In the genomic region with DNA sequence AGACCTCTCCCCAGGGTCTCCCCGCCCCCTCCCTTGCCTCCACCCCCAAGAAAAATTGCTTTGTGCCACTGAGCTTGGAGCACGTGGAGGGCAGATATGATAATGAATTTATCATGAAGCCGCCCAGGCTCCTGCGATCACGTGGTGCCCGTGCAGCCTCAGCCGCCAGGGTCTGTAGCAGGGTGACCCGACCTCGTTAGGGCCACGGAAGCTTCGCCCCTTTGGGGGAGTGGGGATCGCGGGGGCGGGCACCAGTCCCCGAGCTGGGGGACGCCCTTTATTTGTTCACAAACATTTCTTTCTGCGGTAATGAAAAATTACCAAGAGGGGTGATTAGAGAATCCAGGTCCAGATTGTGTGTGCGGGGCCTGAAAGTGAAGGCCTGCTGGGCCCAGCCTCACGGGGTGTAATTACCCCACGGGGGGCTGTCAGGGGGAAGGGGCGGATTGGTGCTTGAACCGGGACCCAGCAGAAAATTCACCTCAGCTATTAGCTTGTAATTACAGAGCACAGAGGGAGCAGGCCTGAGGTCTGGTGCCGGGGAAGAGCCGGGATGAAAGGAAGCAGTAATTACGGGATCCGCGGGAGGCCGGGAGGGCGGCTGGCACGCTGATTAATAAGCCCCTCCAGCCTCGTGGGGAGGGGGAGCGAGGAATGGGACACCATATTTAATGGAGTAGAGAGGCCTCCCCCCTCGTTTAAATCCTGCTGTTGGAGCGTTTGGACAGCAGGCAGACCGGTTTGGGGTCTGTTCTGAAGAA, we compare ENCODE assay signal across 10 cellular contexts. TPM values are rescaled to one million over a fixed set of nuclear protein-coding genes. Genes with fewer than 3 reads are reported as not detected.
DNase-seq lines count a peak whose midpoint lies in the region; ATAC-seq, FAIRE-seq and TF ChIP-seq lines count a peak whose summit lies in the region.
"Had no signal": no experiment of that assay in that cellular context is flagged by ENCODE, and none has a peak within 500 bp of the region (broad histone marks: within the 10 kb centered on the region; RNA-seq: fewer than 3 reads in every experiment).

No MANE protein-coding gene starts in this region.

- H3K27me3 ChIP-seq in HUES48 (ENCODE audit: control insufficient read depth, insufficient read depth, low read length) = no peaks in the 10 kb centered on the region
- H3K27me3 ChIP-seq in pancreas = no peaks in the 10 kb centered on the region

- H3K36me3 ChIP-seq in HUES48 (ENCODE audit: control insufficient read depth, insufficient read depth, low read length) = peaks cover 20% of the 10 kb centered on the region
- no peaks in the 10 kb centered on the region for H3K36me3 ChIP-seq in pancreas

- TF ChIP-seq CTCF in glutamatergic neuron (IDR thresholded peaks at IDR 0.05; ENCODE audit: partially characterized antibody, unreplicated experiment) (no peak), pancreas (IDR thresholded peaks at IDR 0.05) (no peak), GM13977 (IDR thresholded peaks at IDR 0.05; ENCODE audit: extremely low read depth, insufficient read depth, missing control alignments) (no peak)

- WGBS in pancreas, 2 donors = 14 to 16% methylated on average over 35 of the region's 35 CpGs

- H3K9me3 ChIP-seq in HUES48 (ENCODE audit: control insufficient read depth, insufficient read depth, low read length) (no peaks in the 10 kb centered on the region), pancreas (no peaks in the 10 kb centered on the region)

- ATAC-seq in pancreas = peak; percentile 25 to 57 (median 42)
- no peak for ATAC-seq in HG02588 (IDR thresholded peaks at IDR 0.05; ENCODE audit: unreplicated experiment)
- ATAC-seq in HG03469 (IDR thresholded peaks at IDR 0.05; ENCODE audit: unreplicated experiment) = no peak

- H3K9ac ChIP-seq in HUES48 (ENCODE audit: low read depth, low read length) = no peak overlapping the region

- FAIRE-seq in pancreas (lab: Jason Lieb, UNC) (no peak), GM12892 (lab: Jason Lieb, UNC) (no peak)

- peaks cover 59% of the 10 kb centered on the region for H3K4me1 Mint-ChIP-seq in glutamatergic neuron (ENCODE audit: low read depth, unreplicated experiment)

- no peaks in the 10 kb centered on the region for H3K36me3 Mint-ChIP-seq in glutamatergic neuron (ENCODE audit: unreplicated experiment)

- H3K9me3 Mint-ChIP-seq in glutamatergic neuron (ENCODE audit: unreplicated experiment) = peaks cover 60% of the 10 kb centered on the region

- in situ Hi-C loops in GM13977 (cut with MboI; ENCODE audit: low pct_unique_long_range_greater_than_20kb, low sequenced_read_pairs, unreplicated experiment) = no loop called here

- H3K27me3 Mint-ChIP-seq in glutamatergic neuron (ENCODE audit: unreplicated experiment) = peaks cover 35% of the 10 kb centered on the region

- DNase-seq in NCI-H345 treated with DMSO at 0.1 percent for 48 hours (lab: John Stamatoyannopoulos, UW; ENCODE audit: unreplicated experiment) (peak; percentile 24), glutamatergic neuron (peak; percentile 61), pancreas (no peak), GM12892 (ENCODE audit: insufficient read length) (no peak), GM13977 (ENCODE audit: low spot score) (no peak)
- DNase-seq: DMS153, mammary epithelial cell had no signal

- H3K4me1 ChIP-seq in HUES48 (ENCODE audit: control insufficient read depth, insufficient read depth, low read length) = peaks cover 28% of the 10 kb centered on the region
- peaks cover 35 to 73% (median 63%) of the 10 kb centered on the region in 3 donors for H3K4me1 ChIP-seq in pancreas

- no peak for TF ChIP-seq POLR2A in GM12892 (IDR thresholded peaks at IDR 0.05; ENCODE audit: low read depth, low read length)

- H3K27ac ChIP-seq in HUES48 (ENCODE audit: low read depth, low read length) = peak overlapping the region; percentile 86
- peak overlapping the region; percentile 1 to 41 (median 20) for H3K27ac ChIP-seq in pancreas

- intact Hi-C loops in pancreas (cut with DNase I) = no loop called here

- H3K27ac Mint-ChIP-seq in glutamatergic neuron (ENCODE audit: unreplicated experiment) = peak overlapping the region; percentile 95

- H3K4me3 Mint-ChIP-seq in glutamatergic neuron (ENCODE audit: unreplicated experiment) = peak overlapping the region; percentile 76

- H3K4me3 ChIP-seq in HUES48 (ENCODE audit: low read depth, low read length) (peak overlapping the region; percentile 10), pancreas (peak overlapping the region in 2 of 4 donors; percentile 5)

RNA-seq across cellular contexts. Expression of a gene that starts 13.2 kb away (rescaled TPM):
- total RNA-seq in glutamatergic neuron (ENCODE audit: unreplicated experiment) (473 TPM), pancreas (10 to 100 TPM; 32.0 to 50.3 (median 41.9) TPM)
- polyA plus RNA-seq in pancreas = 10 to 100 TPM; 32.9 to 61.5 TPM
- polyA plus RNA-seq in GM12892 (2012; ENCODE audit: missing spikeins) = 18.8 TPM

Comparison
In these comparisons a context has a peak if more than half of its experiments do, and no peak if none do; other contexts are left out.
1. DNase-seq: peak in NCI-H345 treated with DMSO at 0.1 percent for 48 hours (single experiment) and glutamatergic neuron (single experiment); none in pancreas (0 of 6), GM12892 (single experiment) and GM13977 (single experiment).
2. ATAC-seq: peak in pancreas (4 of 4); none in HG02588 (single experiment) and HG03469 (single experiment).